27 cellular contexts compared by ENCODE assay signal in the genomic region with DNA sequence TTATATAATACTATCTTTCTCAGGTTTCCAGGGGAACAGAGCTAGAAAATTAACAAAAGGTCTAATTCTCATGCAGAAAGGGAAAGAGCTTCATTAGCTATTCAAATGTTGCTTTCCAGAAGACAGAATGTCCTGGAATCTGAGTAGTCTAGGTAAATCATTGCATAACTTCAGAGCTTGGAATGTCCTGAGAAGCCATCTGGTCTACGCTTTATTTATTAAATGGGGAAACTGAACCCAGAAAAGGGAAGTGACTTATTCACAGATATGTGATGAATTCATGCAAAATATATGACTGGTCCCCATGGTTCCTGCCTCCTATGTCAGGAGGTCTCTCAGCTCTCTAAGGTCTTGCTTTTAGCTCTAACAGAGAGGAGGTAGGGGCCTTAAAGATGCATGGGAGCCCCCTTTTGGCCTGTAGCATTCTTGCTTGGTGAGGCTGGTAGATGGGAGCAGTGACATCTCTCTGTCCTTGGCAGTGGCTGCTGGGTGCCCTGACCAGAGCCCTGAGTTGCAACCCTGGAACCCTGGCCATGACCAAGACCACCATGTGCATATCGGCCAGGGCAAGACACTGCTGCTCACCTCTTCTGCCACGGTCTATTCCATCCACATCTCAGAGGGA.
DNase-seq lines count a peak whose midpoint lies in the region; FAIRE-seq and TF ChIP-seq lines count a peak whose summit lies in the region.
"Had no signal": no experiment of that assay in that cellular context is flagged by ENCODE, and none has a peak within 500 bp of the region (broad histone marks: within the 10 kb centered on the region; RNA-seq: fewer than 3 reads in every experiment).

No MANE protein-coding gene starts in this region.

- TF ChIP-seq POLR2A in prostate gland (IDR thresholded peaks at IDR 0.05) (no peak), GM12892 (IDR thresholded peaks at IDR 0.05; ENCODE audit: low read depth, low read length) (no peak)

- peaks cover 9% of the 10 kb centered on the region; the same call in 1 of the 2 replicates for H3K36me3 Mint-ChIP-seq in HFFc6 (ENCODE audit: low read depth)
- H3K36me3 Mint-ChIP-seq: naive thymus-derived CD8-positive, alpha-beta T cell had no signal

- H3K36me3 ChIP-seq in OCI-LY3 (replicated peaks; ENCODE audit: low read depth, low read length) (no peaks in the 10 kb centered on the region), parathyroid adenoma (ENCODE audit: control insufficient read depth, insufficient read depth, low read length) (no peaks in the 10 kb centered on the region), prostate gland (no peaks in the 10 kb centered on the region)
- H3K36me3 ChIP-seq: ovary, upper lobe of left lung had no signal

- H3K27ac Mint-ChIP-seq in HFFc6: peak overlapping the region; percentile 36; the same call in 1 of the 2 replicates
- H3K27ac Mint-ChIP-seq: activated CD8-positive, alpha-beta T cell treated with anti-CD3 and anti-CD28 coated beads for 36 hours; activated naive CD4-positive, alpha-beta T cell treated with anti-CD3 and anti-CD28 coated beads for 36 hours; immature natural killer cell; naive thymus-derived CD8-positive, alpha-beta T cell had no signal

- H3K4me2 ChIP-seq in OCI-LY3 (ENCODE audit: low read length): peak overlapping the region; percentile 65
- peak overlapping the region; percentile 12 for H3K4me2 ChIP-seq in parathyroid adenoma (ENCODE audit: low read length)

- in situ Hi-C loops in GM13977 (cut with MboI; ENCODE audit: low pct_unique_long_range_greater_than_20kb, low sequenced_read_pairs, unreplicated experiment): no loop called here

- H3K27me3 Mint-ChIP-seq in HFFc6 (ENCODE audit: insufficient read depth): peaks cover 21% of the 10 kb centered on the region

- H3K9me3 Mint-ChIP-seq in HFFc6: no peaks in the 10 kb centered on the region
- H3K9me3 Mint-ChIP-seq: activated CD8-positive, alpha-beta T cell treated with anti-CD3 and anti-CD28 coated beads for 36 hours; activated naive CD4-positive, alpha-beta T cell treated with anti-CD3 and anti-CD28 coated beads for 36 hours; central memory CD8-positive, alpha-beta T cell; immature natural killer cell; naive thymus-derived CD8-positive, alpha-beta T cell had no signal

- H3K9ac ChIP-seq in OCI-LY3 (ENCODE audit: low read length) (no peak overlapping the region), parathyroid adenoma (no peak overlapping the region)
- H3K9ac ChIP-seq: GM23248 had no signal

- intact Hi-C loops in prostate gland (cut with DNase I): no loop called here

- H3K27me3 ChIP-seq in OCI-LY3 (ENCODE audit: low read depth, low read length): 0 out of 2 replicates have a peak, but pooled peaks cover 3% of the 10 kb centered on the region
- H3K27me3 ChIP-seq in parathyroid adenoma (ENCODE audit: control insufficient read depth, insufficient read depth, low read length): no peaks in the 10 kb centered on the region
- no peaks in the 10 kb centered on the region for H3K27me3 ChIP-seq in prostate gland (replicated peaks; ENCODE audit: insufficient read depth)
- H3K27me3 ChIP-seq: ovary, upper lobe of left lung had no signal

- H2AFZ ChIP-seq in OCI-LY3 (ENCODE audit: low read depth, low read length) (no peak overlapping the region), parathyroid adenoma (no peak overlapping the region)
- H2AFZ ChIP-seq: GM23248 had no signal

- H3K4me1 ChIP-seq in OCI-LY3 (ENCODE audit: low read length): peaks cover 21% of the 10 kb centered on the region
- H3K4me1 ChIP-seq in parathyroid adenoma: peaks cover 7% of the 10 kb centered on the region
- H3K4me1 ChIP-seq in prostate gland (replicated peaks): no peaks in the 10 kb centered on the region
- H3K4me1 ChIP-seq: upper lobe of left lung had no signal

- no peak overlapping the region for H3K4me3 Mint-ChIP-seq in HFFc6
- H3K4me3 Mint-ChIP-seq: activated CD8-positive, alpha-beta T cell treated with anti-CD3 and anti-CD28 coated beads for 36 hours; activated naive CD4-positive, alpha-beta T cell treated with anti-CD3 and anti-CD28 coated beads for 36 hours; central memory CD8-positive, alpha-beta T cell; immature natural killer cell; naive thymus-derived CD8-positive, alpha-beta T cell had no signal

- no peaks in the 10 kb centered on the region for H3K79me2 ChIP-seq in OCI-LY3 (ENCODE audit: low read length)
- H3K79me2 ChIP-seq in parathyroid adenoma: no peaks in the 10 kb centered on the region

- DNase-seq in HFFc6 (peak; percentile 11), epithelial cell of proximal tubule (ENCODE audit: low read depth) (no peak), C1 segment of cervical spinal cord (lab: John Stamatoyannopoulos, UW) (no peak), GM13977 (ENCODE audit: low spot score) (no peak), prostate gland (ENCODE audit: low spot score) (no peak), GM12892 (ENCODE audit: insufficient read length) (no peak)
- DNase-seq: activated CD8-positive, alpha-beta T cell treated with anti-CD3 and anti-CD28 coated beads for 36 hours; activated naive CD4-positive, alpha-beta T cell treated with anti-CD3 and anti-CD28 coated beads for 36 hours; activated T-cell treated with anti-CD3 and anti-CD28 coated beads, Interleukin-2, amount 50 U/mL, for 1 hour; aorta; COR-L47; effector CD8-positive, alpha-beta T cell; GM23248; head of caudate nucleus; immature natural killer cell; MM.1S; naive thymus-derived CD8-positive, alpha-beta T cell; NCI-H2081; ovary; SHP77; small intestine; stimulated activated CD4-positive, alpha-beta T cell treated with anti-CD3 and anti-CD28 coated beads, Interleukin-4, amount 100 ng/mL, for 24 hours; upper lobe of left lung had no signal

- H3K9me3 ChIP-seq in OCI-LY3 (ENCODE audit: insufficient read depth, low read length): no peaks in the 10 kb centered on the region
- H3K9me3 ChIP-seq in parathyroid adenoma (ENCODE audit: control insufficient read depth, low read length): no peaks in the 10 kb centered on the region
- no peaks in the 10 kb centered on the region for H3K9me3 ChIP-seq in prostate gland
- H3K9me3 ChIP-seq: ovary, upper lobe of left lung had no signal

- H3K27ac ChIP-seq in OCI-LY3 (ENCODE audit: low read length): no peak overlapping the region
- peak overlapping the region; percentile 45 for H3K27ac ChIP-seq in parathyroid adenoma
- H3K27ac ChIP-seq in prostate gland: no peak overlapping the region
- H3K27ac ChIP-seq: GM23248, ovary, upper lobe of left lung had no signal

- no peak for FAIRE-seq in GM12892 (lab: Jason Lieb, UNC)
- FAIRE-seq: HepG2, small intestine had no signal

- H3K4me1 Mint-ChIP-seq in HFFc6 (ENCODE audit: low read depth): peaks cover 26% of the 10 kb centered on the region
- H3K4me1 Mint-ChIP-seq: central memory CD8-positive, alpha-beta T cell; immature natural killer cell had no signal

- 91% methylated on average over 3 of the region's 3 CpGs for WGBS in prostate gland

- H3K4me3 ChIP-seq in OCI-LY3 (ENCODE audit: low read length): peak overlapping the region; percentile 25
- no peak overlapping the region for H3K4me3 ChIP-seq in epithelial cell of proximal tubule (ENCODE audit: low read depth, low read length)
- H3K4me3 ChIP-seq in parathyroid adenoma (ENCODE audit: low read depth, low read length): no peak overlapping the region
- no peak overlapping the region for H3K4me3 ChIP-seq in prostate gland
- H3K4me3 ChIP-seq: GM23248, ovary, upper lobe of left lung had no signal

- TF ChIP-seq CTCF in HFFc6 (IDR thresholded peaks at IDR 0.05) (no peak), OCI-LY3 (IDR thresholded peaks at IDR 0.05; ENCODE audit: low read depth, low read length) (no peak), epithelial cell of proximal tubule (conservative IDR thresholded peaks at IDR 0.05; ENCODE audit: low read depth, low read length) (peak; percentile 6), parathyroid adenoma (IDR thresholded peaks at IDR 0.05) (no peak), GM13977 (IDR thresholded peaks at IDR 0.05; ENCODE audit: extremely low read depth, insufficient read depth, missing control alignments) (no peak), prostate gland (IDR thresholded peaks at IDR 0.05) (no peak)

- H4K20me1 ChIP-seq in OCI-LY3 (ENCODE audit: insufficient read depth, low read length): no peaks in the 10 kb centered on the region
